Comparison of ENCODE assay signal across 18 cellular contexts in genomic region chr6:131269565-131270391, GRCh38.
"Had no signal": no experiment of that assay in that cellular context is flagged by ENCODE, and none has a peak within 500 bp of the region (broad histone marks: within the 10 kb centered on the region; RNA-seq: fewer than 3 reads in every experiment).

No MANE protein-coding gene starts in this region.

- H3K27me3 Mint-ChIP-seq: activated CD4-positive, alpha-beta T cell treated with anti-CD3 and anti-CD28 coated beads, Interleukin-2, amount 10 ng/mL, durations not matched to agents 24 days and 14 days; activated naive CD8-positive, alpha-beta T cell treated with anti-CD3 and anti-CD28 coated beads, Interleukin-2, amount 10 ng/mL, durations not matched to agents 7 days and 5 days; progenitor cell of endocrine pancreas; stimulated activated memory B cell treated with anti-CD40 and anti-IgM and Interleukin-4, amounts not matched to agents 10 μg/mL and 1 μg/mL and 100 μg/mL, for 72 hours had no signal

- H3K36me3 ChIP-seq: brain microvascular endothelial cell, neutrophil, right lobe of liver had no signal

- H3K4me1 ChIP-seq: gastroesophageal sphincter, right lobe of liver, tibial nerve had no signal

- H3K27me3 ChIP-seq: brain microvascular endothelial cell, gastroesophageal sphincter, neutrophil, right lobe of liver, tibial nerve had no signal

- H3K4me3 Mint-ChIP-seq: activated CD4-positive, alpha-beta T cell treated with anti-CD3 and anti-CD28 coated beads, Interleukin-2, amount 10 ng/mL, durations not matched to agents 24 days and 14 days; activated naive CD8-positive, alpha-beta T cell treated with anti-CD3 and anti-CD28 coated beads, Interleukin-2, amount 10 ng/mL, durations not matched to agents 7 days and 5 days; nephron progenitor cell; stimulated activated memory B cell treated with anti-CD40 and anti-IgM and Interleukin-4, amounts not matched to agents 10 μg/mL and 1 μg/mL and 100 μg/mL, for 72 hours had no signal

- H3K9me3 Mint-ChIP-seq: stimulated activated memory B cell treated with anti-CD40 and anti-IgM and Interleukin-4, amounts not matched to agents 10 μg/mL and 1 μg/mL and 100 μg/mL, for 72 hours had no signal

- H3K27ac ChIP-seq: brain microvascular endothelial cell, gastroesophageal sphincter, neutrophil, right lobe of liver, SK-N-MC, tibial nerve had no signal

- H3K4me3 ChIP-seq: gastroesophageal sphincter, right lobe of liver, SK-N-MC, tibial nerve had no signal

- H3K27ac Mint-ChIP-seq: activated CD4-positive, alpha-beta T cell treated with anti-CD3 and anti-CD28 coated beads, Interleukin-2, amount 10 ng/mL, durations not matched to agents 24 days and 14 days; activated naive CD8-positive, alpha-beta T cell treated with anti-CD3 and anti-CD28 coated beads, Interleukin-2, amount 10 ng/mL, durations not matched to agents 7 days and 5 days; nephron progenitor cell; progenitor cell of endocrine pancreas; stimulated activated memory B cell treated with anti-CD40 and anti-IgM and Interleukin-4, amounts not matched to agents 10 μg/mL and 1 μg/mL and 100 μg/mL, for 72 hours had no signal

- H3K9me3 ChIP-seq: gastroesophageal sphincter, neutrophil, right lobe of liver had no signal

- DNase-seq: activated CD4-positive, alpha-beta T cell treated with anti-CD3 and anti-CD28 coated beads, Interleukin-2, amount 10 ng/mL, durations not matched to agents 24 days and 14 days; activated CD8-positive, alpha-beta memory T cell treated with anti-CD3 and anti-CD28 coated beads for 24 hours; activated effector memory CD4-positive, alpha-beta T cell treated with Interleukin-2 at 50 U/mL for 16 hours; activated naive CD8-positive, alpha-beta T cell treated with anti-CD3 and anti-CD28 coated beads, Interleukin-2, amount 10 ng/mL, durations not matched to agents 7 days and 5 days; amniotic stem cell; brain microvascular endothelial cell; hippocampal formation; left cardiac atrium; left ventricle myocardium superior; nephron progenitor cell; right lobe of liver; stimulated activated CD4-positive, alpha-beta T cell treated with anti-CD3 and anti-CD28 coated beads, Interleukin-4, amount 100 ng/mL, for 24 hours had no signal

- ATAC-seq: gastroesophageal sphincter; left cardiac atrium; left ventricle myocardium superior; right lobe of liver; stimulated activated memory B cell treated with anti-CD40 and anti-IgM and Interleukin-4, amounts not matched to agents 10 μg/mL and 1 μg/mL and 100 μg/mL, for 72 hours had no signal

- H3K4me1 Mint-ChIP-seq: activated naive CD8-positive, alpha-beta T cell treated with anti-CD3 and anti-CD28 coated beads, Interleukin-2, amount 10 ng/mL, durations not matched to agents 7 days and 5 days; nephron progenitor cell; stimulated activated memory B cell treated with anti-CD40 and anti-IgM and Interleukin-4, amounts not matched to agents 10 μg/mL and 1 μg/mL and 100 μg/mL, for 72 hours had no signal
